Comparison of ENCODE assay signal across 11 cellular contexts in genomic region chr21:45874716-45875415, GRCh38.
DNase-seq lines count a peak whose midpoint lies in the region; ATAC-seq, FAIRE-seq and TF ChIP-seq lines count a peak whose summit lies in the region.
"Had no signal": no experiment of that assay in that cellular context is flagged by ENCODE, and none has a peak within 500 bp of the region (broad histone marks: within the 10 kb centered on the region; RNA-seq: fewer than 3 reads in every experiment).

No MANE protein-coding gene starts in this region.

- no peak overlapping the region for H3K4me2 ChIP-seq in mammary epithelial cell (ENCODE audit: insufficient read depth, low read depth, low read length)
- peak overlapping the region; percentile 29; the same call in 1 of the 2 replicates for H3K4me2 ChIP-seq in HepG2 (ENCODE audit: low read depth, low read length)

- H3K79me2 ChIP-seq in mammary epithelial cell (ENCODE audit: insufficient read depth, low read length) (no peaks in the 10 kb centered on the region), HepG2 (ENCODE audit: insufficient read depth, low read length) (no peaks in the 10 kb centered on the region)

- CTCF ChIA-PET in MCF 10A (lab: Yijun Ruan, JAX) (no interaction called here), mammary epithelial cell (lab: Charles Lee; ENCODE audit: low non-redundant PET) (no interaction called here), HepG2 (lab: Yijun Ruan, JAX; ENCODE audit: low intra/inter-chr PET ratio, low total read pairs) (no interaction called here)

- H3K4me3 Mint-ChIP-seq in MCF 10A (ENCODE audit: unreplicated experiment): peak overlapping the region; percentile 58

- H3K4me1 ChIP-seq in mammary epithelial cell (ENCODE audit: insufficient read depth, low read length): peaks cover 1% of the 10 kb centered on the region
- 0 out of 2 replicates have a peak, but pooled peaks cover 5% of the 10 kb centered on the region for H3K4me1 ChIP-seq in HepG2 (ENCODE audit: insufficient read depth, low read length)
- H3K4me1 ChIP-seq in esophagus squamous epithelium: peaks cover 0 to 12% (median 4%) of the 10 kb centered on the region in 3 donors

- TF ChIP-seq RAD21 in HepG2 (CRISPR knock-in tag; IDR thresholded peaks at IDR 0.05): no peak

- TF ChIP-seq CTCF in MCF 10A (IDR thresholded peaks at IDR 0.05; ENCODE audit: unreplicated experiment): no peak
- no peak for TF ChIP-seq CTCF in mammary epithelial cell (conservative IDR thresholded peaks at IDR 0.05 in 1 of 2, IDR thresholded peaks at IDR 0.05 in 1 of 2; ENCODE audit: extremely low read depth in 1 of 2, insufficient read depth in 1 of 2, low read depth in 1 of 2, low read length in 2 of 2)
- TF ChIP-seq CTCF in HepG2 (CRISPR knock-in tag; IDR thresholded peaks at IDR 0.05): no peak
- TF ChIP-seq CTCF in esophagus squamous epithelium (IDR thresholded peaks at IDR 0.05): no peak

- WGBS in mammary epithelial cell (ENCODE audit: low coverage, missing lambda C conversion rate): 93% methylated on average over 19 of the region's 33 CpGs
- WGBS in HepG2 (ENCODE audit: low lambda C conversion rate): 65% methylated on average over 2 of the region's 33 CpGs
- 70 to 83% methylated on average over 2 to 6 of the region's 33 CpGs for WGBS in esophagus squamous epithelium, 2 donors

- peak; percentile 48 for ATAC-seq in HepG2
- ATAC-seq: HCT116 had no signal

- no peak overlapping the region for H3K27ac ChIP-seq in mammary epithelial cell (ENCODE audit: insufficient read depth, low read depth, low read length)
- H3K27ac ChIP-seq in HepG2 (ENCODE audit: extremely low read length, insufficient read depth, low read length): no peak overlapping the region
- no peak overlapping the region for H3K27ac ChIP-seq in esophagus squamous epithelium

- no peaks in the 10 kb centered on the region for H3K9me3 Mint-ChIP-seq in MCF 10A (ENCODE audit: unreplicated experiment)

- peaks cover 26% of the 10 kb centered on the region for H3K27me3 Mint-ChIP-seq in MCF 10A (ENCODE audit: insufficient read depth, unreplicated experiment)

- H3K27ac Mint-ChIP-seq in MCF 10A (ENCODE audit: low read depth, unreplicated experiment): no peak overlapping the region

- H3K4me3 ChIP-seq in mammary epithelial cell (replicated peaks in 1 of 3; ENCODE audit: insufficient read depth in 1 of 3, low read depth in 2 of 3, low read length in 3 of 3): no peak overlapping the region
- peak overlapping the region in 1 of 3 experiments; percentile 16; a peak in 1 of 6 replicates for H3K4me3 ChIP-seq in HepG2 (replicated peaks in 1 of 3; ENCODE audit: insufficient read depth in 1 of 3, low read depth in 2 of 3, low read length in 3 of 3)
- peak overlapping the region in 1 of 4 donors; percentile 43 for H3K4me3 ChIP-seq in esophagus squamous epithelium

- H4K20me1 ChIP-seq in mammary epithelial cell (ENCODE audit: insufficient read depth, low read length): no peaks in the 10 kb centered on the region
- no peaks in the 10 kb centered on the region for H4K20me1 ChIP-seq in HepG2 (ENCODE audit: insufficient read depth, low read length)

- H3K36me3 Mint-ChIP-seq in MCF 10A (ENCODE audit: insufficient read depth, unreplicated experiment): no peaks in the 10 kb centered on the region

- DNase-seq in MCF 10A (ENCODE audit: unreplicated experiment) (peak; percentile 93), mammary epithelial cell (no peak), astrocyte of the hippocampus (ENCODE audit: low read depth, low spot score) (peak; percentile 98), HepG2 (ENCODE audit: low spot score) (peak; percentile 9), urothelium cell line (ENCODE audit: low spot score) (peak; percentile 93), esophagus squamous epithelium (lab: John Stamatoyannopoulos, UW) (no peak), NCI-H2029 (lab: John Stamatoyannopoulos, UW) (no peak), DMS114 treated with DMSO at 0.1 percent for 48 hours (lab: John Stamatoyannopoulos, UW; ENCODE audit: unreplicated experiment) (no peak)
- DNase-seq: DMS153, NCI-H69 had no signal

- H3K4me1 Mint-ChIP-seq in MCF 10A (ENCODE audit: insufficient read depth, unreplicated experiment): no peaks in the 10 kb centered on the region

- no peak overlapping the region for H2AFZ ChIP-seq in mammary epithelial cell (ENCODE audit: low read depth, low read length)
- no peak overlapping the region for H2AFZ ChIP-seq in HepG2 (ENCODE audit: low read length)

- FAIRE-seq in HepG2 (lab: Jason Lieb, UNC) (no peak), urothelium cell line (lab: Jason Lieb, UNC) (peak; percentile 84)

- H3K9me3 ChIP-seq in mammary epithelial cell (replicated peaks; ENCODE audit: insufficient read depth, low read length) (no peaks in the 10 kb centered on the region), HepG2 (ENCODE audit: low read length) (no peaks in the 10 kb centered on the region), esophagus squamous epithelium (no peaks in the 10 kb centered on the region)

- peaks cover 5% of the 10 kb centered on the region for H3K27me3 ChIP-seq in mammary epithelial cell (ENCODE audit: insufficient read depth, low read length)
- H3K27me3 ChIP-seq in HepG2 (ENCODE audit: control insufficient read depth in 1 of 2, insufficient read depth in 2 of 2, low read length in 2 of 2): peaks cover 20 to 82% of the 10 kb centered on the region in 2 experiments
- H3K27me3 ChIP-seq in esophagus squamous epithelium: peaks cover 0 to 67% (median 0%) of the 10 kb centered on the region in 4 donors

- BruUV-seq in MCF 10A (replicated peaks; lab: Mats Ljungman, UMichigan) (no TSS peak), mammary epithelial cell (replicated peaks; lab: Mats Ljungman, UMichigan) (no TSS peak), HepG2 (replicated peaks; lab: Mats Ljungman, UMichigan) (no TSS peak)

- TF ChIP-seq POLR2A in HepG2 (IDR thresholded peaks at IDR 0.05; ENCODE audit: insufficient read depth in 1 of 2, low read depth in 2 of 2, low read length in 2 of 2) (no peak), esophagus squamous epithelium (IDR thresholded peaks at IDR 0.05) (no peak)

- dilution Hi-C loops in mammary epithelial cell (cut with HindIII; ENCODE audit: low sequenced_read_pairs): no loop called here

- POLR2A ChIA-PET in MCF 10A (lab: Yijun Ruan, JAX): interaction anchor here (0.6 to 1.4 kb wide), 3 partner anchors 9 to 141 kb away, joined by 3 to 4 read pairs (median 3); no protein-coding TSS in a partner anchor
- POLR2A ChIA-PET in HepG2 (lab: Yijun Ruan, JAX): interaction anchor here (0.8 kb wide), 1 partner anchor 406 kb away, joined by 3 read pairs; no protein-coding TSS in a partner anchor

- TF ChIP-seq EP300 in HepG2 (IDR thresholded peaks at IDR 0.05; ENCODE audit: low read depth in 2 of 2, low read length in 2 of 2) (no peak), HepG2 (CRISPR knock-in tag; IDR thresholded peaks at IDR 0.05; ENCODE audit: borderline replicate concordance) (no peak)

- no peaks in the 10 kb centered on the region for H3K36me3 ChIP-seq in mammary epithelial cell (ENCODE audit: insufficient read depth, low read length)
- H3K36me3 ChIP-seq in HepG2 (replicated peaks in 1 of 2; ENCODE audit: control insufficient read depth in 1 of 2, insufficient read depth in 2 of 2, low read length in 2 of 2): no peaks in the 10 kb centered on the region
- H3K36me3 ChIP-seq in esophagus squamous epithelium: no peaks in the 10 kb centered on the region

- H3K9ac ChIP-seq in mammary epithelial cell (ENCODE audit: insufficient read depth, low read length) (no peak overlapping the region), HepG2 (ENCODE audit: insufficient read depth, low read depth, low read length) (no peak overlapping the region)

- in situ Hi-C loops in mammary epithelial cell (cut with MboI; ENCODE audit: low sequenced_read_pairs in 2 of 2): no loop called here
- in situ Hi-C loops in HepG2 (cut with HindIII; ENCODE audit: extremely low pct_ligation_motif_present, low pct_unique_long_range_greater_than_20kb): no loop called here

- intact Hi-C loops in MCF 10A (cut with micrococcal nuclease): no loop called here
- intact Hi-C loops in mammary epithelial cell (cut with micrococcal nuclease): no loop called here
- intact Hi-C loops in HepG2 (cut with micrococcal nuclease; ENCODE audit: unreplicated experiment): no loop called here
- intact Hi-C loops in esophagus squamous epithelium (cut with DNase I): no loop called here

TF ChIP-seq in HepG2, 621 proteins besides CTCF, POLR2A, EP300 and RAD21 (continues in another document):
- TF ChIP-seq UBTF (CRISPR knock-in tag; IDR thresholded peaks at IDR 0.05) (peak; percentile 25; the same call in 1 of the 2 replicates), MIER3 (CRISPR knock-in tag; IDR thresholded peaks at IDR 0.05; ENCODE audit: borderline replicate concordance) (no peak), RARA (CRISPR knock-in tag; IDR thresholded peaks at IDR 0.05) (0 out of 2 replicates have a peak, but pooled peaks have one; percentile 11), PITX1 (CRISPR knock-in tag; IDR thresholded peaks at IDR 0.05) (no peak)

Comparison
In these comparisons a context has a peak if more than half of its experiments do, and no peak if none do; other contexts are left out.
1. DNase-seq: peak in MCF 10A (single experiment), astrocyte of the hippocampus (single experiment), HepG2 (single experiment) and urothelium cell line (single experiment); none in mammary epithelial cell (single experiment), esophagus squamous epithelium (single experiment), NCI-H2029 (single experiment) and DMS114 treated with DMSO at 0.1 percent for 48 hours (single experiment).